ENCODE assay signal across 8 cellular contexts in genomic region chr3:11719406-11720219, GRCh38.
DNase-seq lines count a peak whose midpoint lies in the region; ATAC-seq and TF ChIP-seq lines count a peak whose summit lies in the region.

No MANE protein-coding gene starts in this region.

- no peaks in the 10 kb centered on the region for H3K9me2 ChIP-seq in OCI-LY7 (ENCODE audit: insufficient read depth, low read length)

- CTCF ChIA-PET in OCI-LY7 (lab: Charles Lee; ENCODE audit: unreplicated experiment), result no interaction called here

- peak overlapping the region; percentile 98 for H3K4me2 ChIP-seq in BLaER1
- H3K4me2 ChIP-seq in OCI-LY7 (ENCODE audit: low read length), result peak overlapping the region; percentile 80

- H3K27ac Mint-ChIP-seq in natural killer cell, result peak overlapping the region in 1 of 2 donors; percentile 87

- H3K36me3 ChIP-seq in BLaER1 (no peaks in the 10 kb centered on the region), OCI-LY7 (ENCODE audit: insufficient read depth, low read length) (no peaks in the 10 kb centered on the region)

- peaks cover 7 to 13% of the 10 kb centered on the region in 2 donors for H3K27me3 Mint-ChIP-seq in natural killer cell (ENCODE audit: low read depth in 2 of 2)

- peaks cover 62% of the 10 kb centered on the region for H3K27me3 ChIP-seq in BLaER1

- H3K4me3 ChIP-seq in BLaER1, result peak overlapping the region; percentile 80
- peak overlapping the region; percentile 75 for H3K4me3 ChIP-seq in OCI-LY7 (ENCODE audit: low read depth, low read length, poor library complexity, severe bottlenecking)
- H3K4me3 ChIP-seq in fibroblast of mammary gland (ENCODE audit: control insufficient read depth, low read depth, low read length), result peak overlapping the region; percentile 72

- peaks cover 25% of the 10 kb centered on the region for H3K4me1 ChIP-seq in BLaER1
- H3K4me1 ChIP-seq in OCI-LY7 (ENCODE audit: insufficient read depth, low read length, poor library complexity, severe bottlenecking), result peaks cover 27% of the 10 kb centered on the region

- no peaks in the 10 kb centered on the region for H3K36me3 Mint-ChIP-seq in natural killer cell

- intact Hi-C loops in OCI-LY7 (cut with micrococcal nuclease; ENCODE audit: unreplicated experiment), result loop anchor here (1.0 to 5.0 kb wide), 2 partner anchors 76 to 117 kb away; partner anchors contain the start of gene VGLL4
- intact Hi-C loops in natural killer cell (cut with micrococcal nuclease), result no loop called here

- H3K4me3 Mint-ChIP-seq in natural killer cell, result peak overlapping the region; percentile 92

- H3K4me1 Mint-ChIP-seq in natural killer cell, result peaks cover 19 to 20% of the 10 kb centered on the region in 2 donors

- no TSS peak for BruUV-seq in OCI-LY7 (replicated peaks; lab: Mats Ljungman, UMichigan)

- TF ChIP-seq CTCF in OCI-LY7 (conservative IDR thresholded peaks at IDR 0.05; ENCODE audit: low read length) (no peak), fibroblast of mammary gland (conservative IDR thresholded peaks at IDR 0.05; ENCODE audit: control insufficient read depth, insufficient read depth, low read depth, low read length) (no peak), natural killer cell (IDR thresholded peaks at IDR 0.05) (no peak)

- peak overlapping the region; percentile 40; the same call in 1 of the 2 replicates for H3K27ac ChIP-seq in BLaER1
- H3K27ac ChIP-seq in OCI-LY7 (ENCODE audit: low read depth, low read length, poor library complexity, severe bottlenecking), result peak overlapping the region; percentile 90

- ATAC-seq in GM19324 (IDR thresholded peaks at IDR 0.05; ENCODE audit: low FRiP score, unreplicated experiment), result peak; percentile 65
- ATAC-seq in HG03442 (IDR thresholded peaks at IDR 0.05; ENCODE audit: unreplicated experiment), result peak; percentile 74
- peak; percentile 52 to 72 (median 57) for ATAC-seq in natural killer cell

- H3K9me3 ChIP-seq in BLaER1 (no peaks in the 10 kb centered on the region), OCI-LY7 (ENCODE audit: low read length) (no peaks in the 10 kb centered on the region)

- peak overlapping the region; percentile 70 for H3K9ac ChIP-seq in BLaER1

- H4K20me1 ChIP-seq in BLaER1 (peaks cover 40% of the 10 kb centered on the region), OCI-LY7 (ENCODE audit: insufficient read depth, low read length) (no peaks in the 10 kb centered on the region)

- POLR2A ChIA-PET in OCI-LY7 (lab: Charles Lee), result no interaction called here

- peak overlapping the region; percentile 97 for H2AFZ ChIP-seq in OCI-LY7 (ENCODE audit: low read length)

- H3K9me3 Mint-ChIP-seq in natural killer cell, result no peaks in the 10 kb centered on the region

- H3K79me2 ChIP-seq in OCI-LY7 (ENCODE audit: insufficient read depth, low read depth, low read length), result peaks cover 25% of the 10 kb centered on the region

- DNase-seq in OCI-LY7 (ENCODE audit: low spot score) (peak; percentile 88), fibroblast of mammary gland (ENCODE audit: low read depth) (no peak), natural killer cell (peak; percentile 39)
- peak; percentile 69 for DNase-seq in activated T-helper 9 cell treated with anti-CD3 and anti-CD28 coated beads, Interleukin-2, amount 50 U/mL, for 16 hours (ENCODE audit: low read depth)
- peak; percentile 49 to 80 (median 62) for DNase-seq in stimulated activated naive CD4-positive, alpha-beta T cell (lab: John Stamatoyannopoulos, UW)
